Comparison of ENCODE assay signal across 30 cellular contexts in genomic region chr1:47782414-47783165, GRCh38.
DNase-seq lines count a peak whose midpoint lies in the region; ATAC-seq, FAIRE-seq and TF ChIP-seq lines count a peak whose summit lies in the region.
"Had no signal": no experiment of that assay in that cellular context is flagged by ENCODE, and none has a peak within 500 bp of the region (broad histone marks: within the 10 kb centered on the region; RNA-seq: fewer than 3 reads in every experiment).

No MANE protein-coding gene starts in this region.

- no peaks in the 10 kb centered on the region for H3K27me3 ChIP-seq in heart left ventricle
- H3K27me3 ChIP-seq: BE2C, stomach, upper lobe of left lung had no signal

- no peak for TF ChIP-seq CTCF in heart left ventricle (IDR thresholded peaks at IDR 0.05)
- no peak for TF ChIP-seq CTCF in coronary artery (IDR thresholded peaks at IDR 0.05)

- DNase-seq in heart left ventricle (peak in 3 of 5 donors; percentile 33 to 62 (median 42)), cardiac septum (ENCODE audit: low spot score) (no peak), coronary artery (ENCODE audit: low spot score) (peak; percentile 84), left ventricle myocardium superior (peak; percentile 49), urothelium cell line (ENCODE audit: low spot score) (peak; percentile 27), T-helper 1 cell (no peak)
- DNase-seq: activated CD4-positive, alpha-beta T cell treated with anti-CD3 and anti-CD28 coated beads for 4 hours; activated naive CD4-positive, alpha-beta T cell treated with anti-CD3 and anti-CD28 coated beads, Interleukin-2, amount 50 U/mL, for 16 hours; activated T-cell treated with anti-CD3 and anti-CD28 coated beads, Interleukin-2, amount 50 U/mL, for 72 hours; BE2C; DMS79 treated with DMSO at 0.1 percent for 48 hours; effector memory CD8-positive, alpha-beta T cell; esophagus squamous epithelium; HCEC 1CT; islet precursor cell; NCI-H1092 treated with DMSO at 0.1 percent for 48 hours; NCI-H1930; NCI-H2227 treated with DMSO at 0.1 percent for 48 hours; NCI-H774; SIG-M5; stimulated activated CD4-positive, alpha-beta T cell treated with anti-CD3 and anti-CD28 coated beads, Interleukin-12 subunit alpha, Interleukin-12 subunit beta, amount 100 ng/mL, for 4 hours; stomach; upper lobe of left lung had no signal

- H3K36me3 ChIP-seq in heart left ventricle: no peaks in the 10 kb centered on the region
- H3K36me3 ChIP-seq: BE2C, esophagus squamous epithelium, stomach, upper lobe of left lung had no signal

- no peak for FAIRE-seq in urothelium cell line (lab: Jason Lieb, UNC)
- FAIRE-seq: A204.1, astrocyte, GM12878, TTC549 had no signal

- no peak for TF ChIP-seq POLR2A in heart left ventricle (IDR thresholded peaks at IDR 0.05)

- no peak overlapping the region for H3K4me3 ChIP-seq in heart left ventricle
- no peak overlapping the region for H3K4me3 ChIP-seq in coronary artery
- H3K4me3 ChIP-seq: esophagus squamous epithelium, GM12878, lung, stomach, upper lobe of left lung had no signal

- H3K4me1 ChIP-seq in heart left ventricle: peaks cover 0 to 57% (median 30%) of the 10 kb centered on the region in 12 donors
- H3K4me1 ChIP-seq: BE2C had no signal

- H3K27ac ChIP-seq in heart left ventricle: peak overlapping the region in 1 of 12 donors; percentile 14
- H3K27ac ChIP-seq in coronary artery: peak overlapping the region in 1 of 2 donors; percentile 70
- H3K27ac ChIP-seq: esophagus squamous epithelium, stomach, upper lobe of left lung had no signal

- H3K9me3 ChIP-seq in heart left ventricle: no peaks in the 10 kb centered on the region
- H3K9me3 ChIP-seq: BE2C, esophagus squamous epithelium, stomach, upper lobe of left lung had no signal

- WGBS in heart left ventricle, 4 donors: 48 to 55% (median 49%) methylated on average over 9 of the region's 9 CpGs

- intact Hi-C loops in heart left ventricle (cut with DNase I) (loop anchor here in 3 of 10 donors (5.0 to 10.0 kb wide), 3 partner anchors 150 to 280 kb away; partner anchors contain the start of gene TRABD2B (in 2 of the 3)), cardiac septum (cut with DNase I) (loop anchor here (10.0 kb wide), 1 partner anchor 212 kb away; the partner anchor contains the start of gene TRABD2B), left ventricle myocardium superior (cut with micrococcal nuclease) (no loop called here)

- ATAC-seq in heart left ventricle (peak in 3 of 4 donors; percentile 43 to 52 (median 50)), left ventricle myocardium superior (peak; percentile 67), HG03457 (IDR thresholded peaks at IDR 0.05; ENCODE audit: unreplicated experiment) (no peak), HG02870 (IDR thresholded peaks at IDR 0.05; ENCODE audit: unreplicated experiment) (no peak)
- ATAC-seq: activated T-cell treated with anti-CD3 and anti-CD28 coated beads, Interleukin-2, amount 50 U/mL, for 72 hours; effector memory CD8-positive, alpha-beta T cell; GM12878 had no signal

Comparison
In these comparisons a context has a peak if more than half of its experiments do, and no peak if none do; other contexts are left out.
1. DNase-seq: peak in heart left ventricle (3 of 5), coronary artery (single experiment), left ventricle myocardium superior (single experiment) and urothelium cell line (single experiment); none in cardiac septum (single experiment) and T-helper 1 cell (0 of 5).
2. ATAC-seq: peak in heart left ventricle (3 of 4) and left ventricle myocardium superior (single experiment); none in HG03457 (single experiment) and HG02870 (single experiment).